ENCODE assay signal across 9 cellular contexts in the genomic region with DNA sequence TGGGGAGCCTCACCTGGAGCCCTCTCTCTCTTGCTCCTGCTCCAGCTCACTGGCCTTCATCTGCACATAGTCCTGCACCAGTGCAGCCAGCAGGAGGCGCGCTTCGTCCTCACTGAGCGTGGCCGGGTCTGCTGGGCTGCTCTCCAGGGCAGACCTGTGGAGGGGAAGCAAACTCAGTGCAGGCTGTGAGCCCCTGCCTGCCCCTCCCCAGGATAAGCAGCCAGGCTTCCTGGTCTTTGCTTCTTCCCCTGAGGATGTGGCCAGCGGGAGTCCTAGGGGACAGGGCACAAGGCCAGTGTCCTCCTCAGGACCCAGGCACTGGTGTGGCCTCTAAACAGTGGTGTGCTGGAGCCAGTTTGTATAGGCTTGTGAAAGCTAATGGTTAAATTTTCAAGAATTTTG. TPM values are rescaled to one million over a fixed set of nuclear protein-coding genes. Genes with fewer than 3 reads are reported as not detected.
DNase-seq lines count a peak whose midpoint lies in the region; ATAC-seq, FAIRE-seq and TF ChIP-seq lines count a peak whose summit lies in the region.
"Had no signal": no experiment of that assay in that cellular context is flagged by ENCODE, and none has a peak within 500 bp of the region (broad histone marks: within the 10 kb centered on the region; RNA-seq: fewer than 3 reads in every experiment).

No MANE protein-coding gene starts in this region.

- H3K4me3 ChIP-seq in A549 (no peak overlapping the region), gastrocnemius medialis (no peak overlapping the region)

- intact Hi-C loops in gastrocnemius medialis (cut with DNase I; ENCODE audit: low total_unique reads), result no loop called here

- no peaks in the 10 kb centered on the region for H3K36me3 ChIP-seq in gastrocnemius medialis

- H3K9me3 ChIP-seq in A549 (no peaks in the 10 kb centered on the region), gastrocnemius medialis (no peaks in the 10 kb centered on the region)

- no peak for TF ChIP-seq POLR2A in A549 (IDR thresholded peaks at IDR 0.05; ENCODE audit: low read length)
- no peak for TF ChIP-seq POLR2A in gastrocnemius medialis (IDR thresholded peaks at IDR 0.05)

- H3K27me3 ChIP-seq in gastrocnemius medialis, result peaks cover 51 to 56% (median 56%) of the 10 kb centered on the region in 3 donors

- TF ChIP-seq EP300 in A549 (IDR thresholded peaks at IDR 0.05), result no peak

- 10% methylated on average over 5 of the region's 6 CpGs for WGBS in A549 (ENCODE audit: missing lambda C conversion rate)

- no peak overlapping the region for H3K27ac ChIP-seq in A549
- no peak overlapping the region for H3K27ac ChIP-seq in gastrocnemius medialis
- H3K27ac ChIP-seq: epithelial cell of prostate had no signal

- TF ChIP-seq RAD21 in A549 (conservative IDR thresholded peaks at IDR 0.05 in 1 of 2, IDR thresholded peaks at IDR 0.05 in 1 of 2), result peak; percentile 44 to 58

- H3K4me1 ChIP-seq in A549 (0 out of 3 replicates have a peak, but pooled peaks cover 4% of the 10 kb centered on the region), gastrocnemius medialis (peaks cover 10 to 23% of the 10 kb centered on the region in 2 donors)

- TF ChIP-seq CTCF in A549 (IDR thresholded peaks at IDR 0.05) (peak; percentile 52), gastrocnemius medialis (IDR thresholded peaks at IDR 0.05 in 4 of 5, conservative IDR thresholded peaks at IDR 0.05 in 1 of 5) (peak in 1 of 5 experiments; percentile 25)

- DNase-seq in A549 (ENCODE audit: low read depth in 1 of 2, low spot score in 1 of 2) (peak in 1 of 2 experiments; percentile 50), UCSD-AML1 (lab: John Stamatoyannopoulos, UW; ENCODE audit: unreplicated experiment) (peak; percentile 56), dermis blood vessel endothelial cell (peak; percentile 48), retina (peak; percentile 73), gastrocnemius medialis (no peak)

- H3K4me2 ChIP-seq in A549, result no peak overlapping the region

- CTCF ChIA-PET in A549 (lab: Yijun Ruan, JAX), result interaction anchor here (0.6 to 1.8 kb wide), 8 partner anchors 12 to 130 kb away, joined by 3 to 11 read pairs (median 4); no protein-coding TSS in a partner anchor

- POLR2A ChIA-PET in A549 (lab: Yijun Ruan, JAX), result no interaction called here

- in situ Hi-C loops in gastrocnemius medialis (cut with MboI; ENCODE audit: low sequenced_read_pairs in 4 of 4), result no loop called here

- FAIRE-seq in A549 (lab: Jason Lieb, UNC), result no peak

- peak; percentile 70 to 91; a peak in 5 of 6 replicates for ATAC-seq in A549
- peak; percentile 45 for ATAC-seq in GM18511 (IDR thresholded peaks at IDR 0.05; ENCODE audit: unreplicated experiment)
- peak; percentile 49 for ATAC-seq in HG03469 (IDR thresholded peaks at IDR 0.05; ENCODE audit: unreplicated experiment)
- no peak for ATAC-seq in gastrocnemius medialis
- ATAC-seq in GM19467 (IDR thresholded peaks at IDR 0.05; ENCODE audit: unreplicated experiment), result no peak

TF ChIP-seq in A549, 52 proteins besides CTCF, POLR2A, EP300 and RAD21:
- TF ChIP-seq FOSB (CRISPR knock-in tag; IDR thresholded peaks at IDR 0.05) (no peak), SMC3 (IDR thresholded peaks at IDR 0.05) (peak; percentile 57; the same call in 2 of the 3 replicates)

RNA-seq across cellular contexts. Expression of a gene that starts 2.2 kb away (rescaled TPM):
- polyA plus RNA-seq in A549 (2011; rRNA removed) (0.08 TPM in 1 of 2 replicates, not detected in the other), A549 (2017; fragmentation: RNase III; extraction: RNeasy Plus Mini Kit Qiagen cat#74134 plus additional on column Dnase treatment) (not detected in 3 replicates)
- not detected in 2 replicates for polyA plus RNA-seq in A549 (2012; cell fraction: cytosol; rRNA removed)
- not detected in 2 replicates for polyA plus RNA-seq in A549 (2012; cell fraction: nucleus; rRNA removed)
- not detected in 2 replicates for polyA minus RNA-seq in A549 (2011; rRNA and poly(A)+ RNA removed)
- total RNA-seq in dermis blood vessel endothelial cell (not detected in 2 replicates), gastrocnemius medialis (not detected)

Comparison
In these comparisons a context has a peak if more than half of its experiments do, and no peak if none do; other contexts are left out.
1. ATAC-seq: peak in A549 (2 of 2), GM18511 (single experiment) and HG03469 (single experiment); none in gastrocnemius medialis (0 of 2) and GM19467 (single experiment).
2. DNase-seq: peak in UCSD-AML1 (single experiment), dermis blood vessel endothelial cell (single experiment) and retina (single experiment); none in gastrocnemius medialis (0 of 2).